In the genomic region with DNA sequence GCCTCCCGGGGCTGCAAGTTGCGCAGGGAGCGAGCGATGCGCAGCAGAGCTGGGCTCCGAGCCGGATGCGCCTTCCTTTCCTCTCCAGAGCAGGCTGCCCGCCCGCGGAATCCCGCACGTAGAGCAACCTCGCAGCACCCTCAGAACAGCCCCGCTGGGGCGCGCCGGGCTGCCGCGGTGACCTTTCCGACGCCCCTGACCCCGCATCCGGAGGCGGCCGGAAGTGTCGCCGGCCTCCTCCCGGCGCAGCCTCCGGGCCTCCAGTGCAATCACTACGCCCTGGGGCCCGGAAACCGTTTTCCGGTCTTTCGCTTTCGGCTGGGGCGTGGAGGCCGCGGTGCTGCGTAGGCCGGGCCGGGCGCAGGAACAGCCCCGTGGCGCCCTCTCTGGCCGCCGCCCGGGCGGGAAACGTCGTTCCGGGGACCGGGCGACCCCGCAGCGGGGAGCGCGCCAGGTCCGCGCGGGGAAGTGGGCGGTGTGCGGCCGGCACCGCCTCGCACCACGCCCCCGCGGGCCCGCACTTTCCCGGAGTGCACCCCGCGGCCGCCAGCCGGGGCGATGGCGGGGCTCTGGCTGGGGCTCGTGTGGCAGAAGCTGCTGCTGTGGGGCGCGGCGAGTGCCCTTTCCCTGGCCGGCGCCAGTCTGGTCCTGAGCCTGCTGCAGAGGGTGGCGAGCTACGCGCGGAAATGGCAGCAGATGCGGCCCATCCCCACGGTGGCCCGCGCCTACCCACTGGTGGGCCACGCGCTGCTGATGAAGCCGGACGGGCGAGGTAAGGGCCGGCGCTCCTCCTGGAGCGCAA, we compare ENCODE assay signal across 8 cellular contexts. TPM values are rescaled to one million over a fixed set of nuclear protein-coding genes. Genes with fewer than 3 reads are reported as not detected.
DNase-seq lines count a peak whose midpoint lies in the region; ATAC-seq and TF ChIP-seq lines count a peak whose summit lies in the region.

Gene CYP4V2 (plus strand): TSS at position 302 of the 802 bp plus-strand sequence. CDS start 257 bp downstream, at position 559.

- peak within 1 kb of the TSS; percentile 66 for H3K4me2 ChIP-seq in SU-DHL-6 (ENCODE audit: low read depth, low read length, poor library complexity, severe bottlenecking)

- H3K27ac ChIP-seq in SU-DHL-6 (ENCODE audit: low read depth, low read length) (peak within 1 kb of the TSS; percentile 31), heart left ventricle (peak within 1 kb of the TSS; percentile 88 to 99 (median 98)), upper lobe of left lung (peak within 1 kb of the TSS; percentile 95 to 98 (median 97))

- no peaks in the 10 kb centered on the region for H3K9me3 ChIP-seq in SU-DHL-6 (ENCODE audit: insufficient read depth, low read length)
- H3K9me3 ChIP-seq in heart left ventricle, result no peaks in the 10 kb centered on the region
- H3K9me3 ChIP-seq in upper lobe of left lung, result no peaks in the 10 kb centered on the region

- H3F3A ChIP-seq in SU-DHL-6 (ENCODE audit: insufficient read depth), result peaks cover 9% of the 10 kb centered on the region

- TF ChIP-seq CTCF in SU-DHL-6 (IDR thresholded peaks at IDR 0.05; ENCODE audit: insufficient read depth, low read length, poor library complexity, severe bottlenecking) (peak; percentile 37), heart left ventricle (IDR thresholded peaks at IDR 0.05) (peak; percentile 5 to 62 (median 42)), upper lobe of left lung (IDR thresholded peaks at IDR 0.05) (peak in 5 of 6 experiments; percentile 37 to 63 (median 51))

- ATAC-seq in GM21528 (IDR thresholded peaks at IDR 0.05; ENCODE audit: low FRiP score, unreplicated experiment), result peak; percentile 84
- ATAC-seq in heart left ventricle, result peak; percentile 74 to 90 (median 85)
- ATAC-seq in upper lobe of left lung (ENCODE audit: low FRiP score in 2 of 2), result peak; percentile 94 to 96

- H3K4me1 ChIP-seq in heart left ventricle, result peaks cover 6 to 39% (median 30%) of the 10 kb centered on the region in 12 donors
- peaks cover 8 to 23% (median 21%) of the 10 kb centered on the region in 4 donors for H3K4me1 ChIP-seq in upper lobe of left lung

- H3K79me2 ChIP-seq in SU-DHL-6 (ENCODE audit: insufficient read depth, low read length), result no peaks in the 10 kb centered on the region

- TF ChIP-seq POLR2A in heart left ventricle (IDR thresholded peaks at IDR 0.05) (no peak), upper lobe of left lung (IDR thresholded peaks at IDR 0.05) (peak in 2 of 4 donors; percentile 76 to 83)

- 0 to 1% (median 0%) methylated on average over 18 to 100 of the region's 100 CpGs for WGBS in heart left ventricle, 4 donors
- 0% methylated on average over 30 of the region's 100 CpGs; no CpG with 5 or more reads in 1 of the 2 donors for WGBS in upper lobe of left lung, 2 donors

- no peaks in the 10 kb centered on the region for H4K20me1 ChIP-seq in SU-DHL-6 (ENCODE audit: low read depth, low read length)

- peak within 1 kb of the TSS; percentile 58 for H3K4me3 ChIP-seq in SU-DHL-6 (ENCODE audit: insufficient read depth, low read length, poor library complexity, severe bottlenecking)
- H3K4me3 ChIP-seq in heart left ventricle, result peak within 1 kb of the TSS; percentile 54 to 98 (median 90)
- H3K4me3 ChIP-seq in upper lobe of left lung, result peak within 1 kb of the TSS; percentile 81 to 97 (median 93)

- intact Hi-C loops in heart left ventricle (cut with DNase I) (loop anchor here in 4 of 10 donors (5.0 to 10.0 kb wide), 3 partner anchors 44 to 124 kb away; partner anchors contain the start of gene TLR3 (in 2 of the 4)), posterior cingulate gyrus (cut with DNase I) (loop anchor here (2.0 kb wide), 1 partner anchor 47 kb away; no protein-coding TSS in a partner anchor)

- H2AFZ ChIP-seq in SU-DHL-6 (ENCODE audit: low read depth, low read length, severe bottlenecking), result peak within 1 kb of the TSS; percentile 98

- H3K9ac ChIP-seq in SU-DHL-6 (ENCODE audit: low read length), result peak within 1 kb of the TSS; percentile 68

- no peaks in the 10 kb centered on the region for H3K9me2 ChIP-seq in SU-DHL-6 (replicated peaks; ENCODE audit: insufficient read depth, low read length)

- H3K27me3 ChIP-seq in SU-DHL-6 (ENCODE audit: low read length), result no peaks in the 10 kb centered on the region
- no peaks in the 10 kb centered on the region for H3K27me3 ChIP-seq in heart left ventricle
- H3K27me3 ChIP-seq in upper lobe of left lung, result no peaks in the 10 kb centered on the region

- TF ChIP-seq EP300 in upper lobe of left lung (IDR thresholded peaks at IDR 0.05), result peak in 1 of 4 donors; percentile 39

- DNase-seq in ELF-1 (ENCODE audit: low read depth, low spot score) (peak; percentile 83), HuH-7.5 (ENCODE audit: low spot score) (peak; percentile 29), heart left ventricle (peak; percentile 86 to 93 (median 90)), posterior cingulate gyrus (peak; percentile 58 to 96 (median 74)), upper lobe of left lung (peak; percentile 83 to 96)
- DNase-seq in activated naive CD8-positive, alpha-beta T cell treated with anti-CD3 and anti-CD28 coated beads, Interleukin-2, amount 50 U/mL, for 16 hours (ENCODE audit: low read depth, low spot score), result peak; percentile 79

- H3K36me3 ChIP-seq in SU-DHL-6 (ENCODE audit: low read length) (no peaks in the 10 kb centered on the region), heart left ventricle (peaks cover 0 to 26% (median 11%) of the 10 kb centered on the region in 9 donors), upper lobe of left lung (peaks cover 0 to 13% (median 1%) of the 10 kb centered on the region in 4 donors)

RNA-seq across cellular contexts. Expression of gene CYP4V2, which starts in this region (rescaled TPM):
- total RNA-seq in heart left ventricle (10 to 100 TPM; 15.8 to 44.6 (median 28.6) TPM), upper lobe of left lung (10 to 100 TPM; 30.7 to 44.7 (median 33.1) TPM)
- polyA plus RNA-seq in heart left ventricle, result 10 to 100 TPM; 14.4 to 17.3 TPM

Comparison
In these comparisons a context has a peak if more than half of its experiments do, and no peak if none do; other contexts are left out.
1. Peak in every context shown above with its lines: DNase-seq, ATAC-seq, H3K4me3 ChIP-seq and H3K27ac ChIP-seq.
2. DNase-seq: peak in every context shown above with its lines; median percentile 90 in heart left ventricle; 90 in upper lobe of left lung; 83 in ELF-1; 79 in activated naive CD8-positive, alpha-beta T cell treated with anti-CD3 and anti-CD28 coated beads, Interleukin-2, amount 50 U/mL, for 16 hours; 74 in posterior cingulate gyrus; 29 in HuH-7.5.
3. H3K27ac ChIP-seq: peak in every context shown above with its lines; median percentile 98 in heart left ventricle; 97 in upper lobe of left lung; 31 in SU-DHL-6.